In the genomic region with DNA sequence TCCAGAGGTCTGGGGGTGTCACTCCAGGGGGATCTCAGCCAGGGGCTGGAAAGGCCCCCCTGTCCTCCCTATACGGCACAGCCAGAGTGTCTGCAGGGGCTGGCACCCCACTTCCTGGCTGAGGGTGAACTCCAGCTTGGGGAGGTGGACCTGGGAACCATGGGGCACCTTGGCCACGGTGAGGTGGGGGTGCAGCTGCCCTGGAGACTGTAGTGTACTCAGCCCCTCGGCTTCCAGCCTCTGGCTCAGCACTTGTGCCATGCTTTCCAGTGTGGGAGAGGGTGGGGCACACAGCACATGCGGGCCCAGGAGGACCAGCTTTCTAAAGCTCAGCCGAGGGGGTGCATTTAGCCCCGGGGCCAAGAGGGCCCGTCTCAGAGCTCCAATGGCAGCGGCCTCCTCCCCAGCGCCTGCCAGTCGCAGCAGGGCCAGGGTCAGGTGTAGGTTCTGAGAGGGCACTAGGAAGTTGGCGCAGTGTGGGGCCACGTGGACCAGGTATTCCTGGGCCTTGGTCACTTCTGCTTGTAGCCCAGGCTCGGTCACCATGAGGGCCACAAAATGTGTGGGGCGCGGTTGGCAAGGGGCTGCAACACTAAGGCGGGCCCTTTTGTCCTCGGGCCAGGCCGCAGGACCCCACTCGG, we compare ENCODE assay signal across 9 cellular contexts. TPM values are rescaled to one million over a fixed set of nuclear protein-coding genes. Genes with fewer than 3 reads are reported as not detected.
DNase-seq lines count a peak whose midpoint lies in the region; ATAC-seq, FAIRE-seq and TF ChIP-seq lines count a peak whose summit lies in the region.
"Had no signal": no experiment of that assay in that cellular context is flagged by ENCODE, and none has a peak within 500 bp of the region (broad histone marks: within the 10 kb centered on the region; RNA-seq: fewer than 3 reads in every experiment).

No MANE protein-coding gene starts in this region.

- intact Hi-C loops in kidney (cut with DNase I) = no loop called here

- H3K27me3 ChIP-seq in thoracic aorta (replicated peaks; ENCODE audit: insufficient read depth) = no peaks in the 10 kb centered on the region

- H3K9me3 ChIP-seq in kidney (ENCODE audit: control insufficient read depth in 1 of 2, low read length in 2 of 2) = no peaks in the 10 kb centered on the region
- no peaks in the 10 kb centered on the region for H3K9me3 ChIP-seq in thoracic aorta

- H3K4me3 ChIP-seq in kidney (ENCODE audit: low read length in 2 of 2) (peak overlapping the region in 1 of 2 donors; percentile 53), thoracic aorta (peak overlapping the region; percentile 75)

- peak overlapping the region; percentile 90 to 97 for H3K27ac ChIP-seq in kidney (ENCODE audit: low read depth in 2 of 2, low read length in 2 of 2)
- H3K27ac ChIP-seq in thoracic aorta = peak overlapping the region; percentile 96 to 97

- no peaks in the 10 kb centered on the region for H3K36me3 Mint-ChIP-seq in activated naive CD8-positive, alpha-beta T cell

- TF ChIP-seq CTCF in kidney (IDR thresholded peaks at IDR 0.05; ENCODE audit: borderline replicate concordance, extremely low read depth, insufficient read depth) (no peak), thoracic aorta (IDR thresholded peaks at IDR 0.05) (no peak)

- no peaks in the 10 kb centered on the region for H3K27me3 Mint-ChIP-seq in activated naive CD8-positive, alpha-beta T cell

- H3K9me3 Mint-ChIP-seq in activated naive CD8-positive, alpha-beta T cell (ENCODE audit: low read depth) = no peaks in the 10 kb centered on the region

- peak overlapping the region; percentile 69 for H3K4me3 Mint-ChIP-seq in activated naive CD8-positive, alpha-beta T cell

- FAIRE-seq in kidney (lab: Jason Lieb, UNC) = no peak
- FAIRE-seq: G401.6 had no signal

- DNase-seq in activated CD4-positive, alpha-beta T cell treated with anti-CD3 and anti-CD28 coated beads, Interleukin-2, amount 50 U/mL, for 48 hours = peak; percentile 23 to 25
- DNase-seq in activated CD4-positive, alpha-beta T cell treated with anti-CD3 and anti-CD28 coated beads, Interleukin-2, amount 50 U/mL, for 4 hours = no peak
- DNase-seq in kidney (no peak), thoracic aorta (ENCODE audit: low spot score) (no peak), G401 (ENCODE audit: low spot score) (no peak), mesenteric fat pad (ENCODE audit: low spot score) (no peak)

- H3K4me1 ChIP-seq in kidney (ENCODE audit: control insufficient read depth in 1 of 2, insufficient read depth in 1 of 2, low read depth in 1 of 2, low read length in 2 of 2) (peaks cover 5 to 10% of the 10 kb centered on the region in 2 donors), thoracic aorta (ENCODE audit: control insufficient read depth in 1 of 2, low read depth in 2 of 2) (peaks cover 9 to 23% of the 10 kb centered on the region in 2 donors)

- H3K27ac Mint-ChIP-seq in activated naive CD8-positive, alpha-beta T cell = peak overlapping the region; percentile 22

- no peak for ATAC-seq in thoracic aorta (ENCODE audit: insufficient number of reproducible peaks, low FRiP score, low read depth)
- ATAC-seq in GM18868 (IDR thresholded peaks at IDR 0.05; ENCODE audit: unreplicated experiment) = no peak

- H3K36me3 ChIP-seq in kidney (ENCODE audit: control insufficient read depth in 1 of 2, insufficient read depth in 2 of 2, low read length in 2 of 2) (peaks cover 25 to 31% of the 10 kb centered on the region in 2 donors), thoracic aorta (peaks cover 49% of the 10 kb centered on the region)

- in situ Hi-C loops in G401 (cut with HindIII; ENCODE audit: low sequenced_read_pairs) = no loop called here

- peak overlapping the region in 1 of 2 donors; percentile 12 for H3K9ac ChIP-seq in kidney (ENCODE audit: low read length in 2 of 2)

- peaks cover 33% of the 10 kb centered on the region for H3K4me1 Mint-ChIP-seq in activated naive CD8-positive, alpha-beta T cell (ENCODE audit: low read depth)

RNA-seq across cellular contexts. Expression of gene LENG9, which starts 1.4 kb away (rescaled TPM):
- total RNA-seq in kidney (6.8 TPM), thoracic aorta (10 to 100 TPM in 1 of 2 donors, 1 to 10 TPM in 1; 8.5 to 14.4 TPM), mesenteric fat pad (8.3 TPM)
- 2.0 TPM for polyA plus RNA-seq in kidney (ENCODE audit: insufficient read depth, low read depth, low replicate concordance)
- 20.6 and 20.7 TPM in 2 replicates for total RNA-seq in G401 (2014; rRNA removed; shearing (Covaris generic))

RNA-seq across cellular contexts. Expression of gene CDC42EP5, which starts 10.9 kb away (rescaled TPM):
- 29.9 TPM for total RNA-seq in kidney
- 19.3 TPM for polyA plus RNA-seq in kidney (ENCODE audit: insufficient read depth, low read depth, low replicate concordance)
- 10 to 100 TPM; 41.2 to 55.9 TPM for total RNA-seq in thoracic aorta
- total RNA-seq in G401 (2014; rRNA removed; shearing (Covaris generic)) = 85.4 and 87.3 TPM in 2 replicates
- 38.1 TPM for total RNA-seq in mesenteric fat pad

RNA-seq across cellular contexts. Expression of gene LENG8, which starts 13.2 kb away (rescaled TPM):
- total RNA-seq in kidney (208 TPM), thoracic aorta (100 to 1,000 TPM; 282 to 305 TPM), mesenteric fat pad (141 TPM)
- 48.6 TPM for polyA plus RNA-seq in kidney (ENCODE audit: insufficient read depth, low read depth, low replicate concordance)
- total RNA-seq in G401 (2014; rRNA removed; shearing (Covaris generic)) = 5.3 and 12.4 TPM in 2 replicates

RNA-seq across cellular contexts. Expression of gene LAIR2, which starts 40.4 kb away (rescaled TPM):
- total RNA-seq in kidney (not detected), thoracic aorta (not detected), mesenteric fat pad (1.7 TPM)
- not detected for polyA plus RNA-seq in kidney (ENCODE audit: insufficient read depth, low read depth, low replicate concordance)
- total RNA-seq in G401 (2014; rRNA removed; shearing (Covaris generic)) = not detected in 2 replicates

RNA-seq across cellular contexts. Expression of gene TTYH1, which starts 46.9 kb away (rescaled TPM):
- total RNA-seq in kidney = 1.5 TPM
- polyA plus RNA-seq in kidney (ENCODE audit: insufficient read depth, low read depth, low replicate concordance) = 1.9 TPM
- total RNA-seq in thoracic aorta = not detected
- 0.10 and 0.12 TPM in 2 replicates for total RNA-seq in G401 (2014; rRNA removed; shearing (Covaris generic))
- not detected for total RNA-seq in mesenteric fat pad

Comparison
In these comparisons a context has a peak if more than half of its experiments do, and no peak if none do; other contexts are left out.
1. DNase-seq: peak in activated CD4-positive, alpha-beta T cell treated with anti-CD3 and anti-CD28 coated beads, Interleukin-2, amount 50 U/mL, for 48 hours (2 of 2); none in activated CD4-positive, alpha-beta T cell treated with anti-CD3 and anti-CD28 coated beads, Interleukin-2, amount 50 U/mL, for 4 hours (0 of 2), kidney (single experiment), thoracic aorta (single experiment), G401 (single experiment) and mesenteric fat pad (single experiment).
2. RNA of gene LENG8, which starts 13.2 kb away (total RNA-seq): 282 to 305 TPM in thoracic aorta, 208 TPM in kidney (single experiment) and 141 TPM in mesenteric fat pad (single experiment); 5.3 to 12.4 TPM in G401; every median in the first group is over 10 times any median in the second.